11 cellular contexts compared by ENCODE assay signal in genomic region chr4:78621395-78621794, GRCh38.
"Had no signal": no experiment of that assay in that cellular context is flagged by ENCODE, and none has a peak within 500 bp of the region (broad histone marks: within the 10 kb centered on the region; RNA-seq: fewer than 3 reads in every experiment).

No MANE protein-coding gene starts in this region.

- H3K36me3 ChIP-seq: cardiac muscle cell, gastrocnemius medialis, neutrophil had no signal

- H3K4me3 ChIP-seq: cardiac muscle cell, gastrocnemius medialis had no signal

- H3K27me3 Mint-ChIP-seq: activated B cell treated with CpG ODN at 0.5 μM for 24 hours; activated CD4-positive, alpha-beta T cell treated with anti-CD3 and anti-CD28 coated beads, Interleukin-2, amount 10 ng/mL, durations not matched to agents 24 days and 14 days; stimulated activated naive CD8-positive, alpha-beta T cell treated with anti-CD3 and anti-CD28 coated beads, Interleukin-15, Interleukin-2, amounts not matched to agents 100 ng/mL and 50 ng/mL, for 24 hours had no signal

- H3K27ac Mint-ChIP-seq: activated B cell treated with CpG ODN at 0.5 μM for 24 hours; activated T-helper 1 cell treated with anti-CD3 and anti-CD28 coated beads, Interleukin-12 subunit alpha, Interleukin-12 subunit beta, Interleukin-2, Interleukin-4 antibody, amounts not matched to agents 30 ng/mL and 10 ng/mL and 1 ng/mL, durations not matched to agents 14 hours and 24 hours and 36 hours; stimulated activated naive CD8-positive, alpha-beta T cell treated with anti-CD3 and anti-CD28 coated beads, Interleukin-15, Interleukin-2, amounts not matched to agents 100 ng/mL and 50 ng/mL, for 24 hours had no signal

- H3K27me3 ChIP-seq: cardiac muscle cell, gastrocnemius medialis, neutrophil had no signal

- ATAC-seq: gastrocnemius medialis, sciatic nerve had no signal

- H3K4me1 ChIP-seq: gastrocnemius medialis had no signal

- H3K9me3 Mint-ChIP-seq: activated B cell treated with CpG ODN at 0.5 μM for 24 hours; activated CD4-positive, alpha-beta T cell treated with anti-CD3 and anti-CD28 coated beads, Interleukin-2, amount 10 ng/mL, durations not matched to agents 24 days and 14 days; activated T-helper 1 cell treated with anti-CD3 and anti-CD28 coated beads, Interleukin-12 subunit alpha, Interleukin-12 subunit beta, Interleukin-2, Interleukin-4 antibody, amounts not matched to agents 30 ng/mL and 10 ng/mL and 1 ng/mL, durations not matched to agents 14 hours and 24 hours and 36 hours; stimulated activated naive CD8-positive, alpha-beta T cell treated with anti-CD3 and anti-CD28 coated beads, Interleukin-15, Interleukin-2, amounts not matched to agents 100 ng/mL and 50 ng/mL, for 24 hours had no signal

- H3K4me3 Mint-ChIP-seq: activated B cell treated with CpG ODN at 0.5 μM for 24 hours; activated CD4-positive, alpha-beta T cell treated with anti-CD3 and anti-CD28 coated beads, Interleukin-2, amount 10 ng/mL, durations not matched to agents 24 days and 14 days; activated T-helper 1 cell treated with anti-CD3 and anti-CD28 coated beads, Interleukin-12 subunit alpha, Interleukin-12 subunit beta, Interleukin-2, Interleukin-4 antibody, amounts not matched to agents 30 ng/mL and 10 ng/mL and 1 ng/mL, durations not matched to agents 14 hours and 24 hours and 36 hours; stimulated activated naive CD8-positive, alpha-beta T cell treated with anti-CD3 and anti-CD28 coated beads, Interleukin-15, Interleukin-2, amounts not matched to agents 100 ng/mL and 50 ng/mL, for 24 hours had no signal

- DNase-seq: activated B cell treated with CpG ODN at 0.5 μM for 24 hours; activated CD4-positive, alpha-beta T cell treated with anti-CD3 and anti-CD28 coated beads, Interleukin-2, amount 10 ng/mL, durations not matched to agents 24 days and 14 days; activated naive CD4-positive, alpha-beta T cell; gastrocnemius medialis; stimulated activated CD4-positive, alpha-beta T cell treated with anti-CD3 and anti-CD28 coated beads, Interleukin-12 subunit alpha, Interleukin-12 subunit beta, amount 100 ng/mL, for 4 hours; T-helper 9 cell had no signal

- H3K9me3 ChIP-seq: gastrocnemius medialis, neutrophil had no signal

- H3K27ac ChIP-seq: cardiac muscle cell, gastrocnemius medialis, neutrophil had no signal
